7 cellular contexts compared by ENCODE assay signal in the genomic region with DNA sequence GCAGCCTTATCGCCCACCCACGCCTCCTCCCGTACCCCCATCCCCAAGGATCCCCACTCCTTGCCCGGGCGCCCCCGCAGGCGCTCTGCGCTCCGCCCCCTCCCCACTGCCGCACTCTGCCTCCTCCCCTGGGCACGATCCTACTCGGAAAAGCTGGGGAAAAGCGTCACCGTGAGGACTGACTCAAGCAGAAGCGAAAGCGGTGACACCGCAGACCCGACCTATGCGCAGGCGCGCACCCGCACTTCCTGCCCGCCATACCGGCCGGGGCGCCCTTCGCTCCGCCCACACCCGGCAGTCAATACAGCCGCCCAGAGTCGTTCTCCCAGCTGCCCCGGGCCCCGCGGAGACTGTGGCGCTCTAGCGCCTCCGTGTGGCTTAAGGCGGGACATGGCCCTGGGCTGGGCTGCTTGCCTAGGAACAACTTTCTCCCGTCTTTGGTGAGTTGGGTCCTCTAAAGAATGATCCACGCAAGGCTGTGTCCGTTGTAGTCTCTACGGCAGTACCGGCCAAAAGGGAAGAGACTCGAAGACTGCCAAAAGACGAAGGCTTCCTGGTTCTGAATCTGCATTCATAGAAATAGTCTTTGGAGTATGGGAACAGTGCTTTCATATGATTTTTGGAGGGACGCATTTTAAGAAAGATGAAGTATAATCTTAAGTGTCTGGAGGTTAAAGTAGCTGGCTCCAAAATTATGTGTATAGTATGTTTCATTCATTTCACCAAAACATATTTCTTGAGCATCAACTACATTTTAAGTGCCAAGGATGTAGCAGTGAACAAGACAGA. TPM values are rescaled to one million over a fixed set of nuclear protein-coding genes. Genes with fewer than 3 reads are reported as not detected.
A peak's percentile ranks its signal among the peaks of the same experiment; 100 is the strongest.
DNase-seq lines count a peak whose midpoint lies in the region; ATAC-seq and TF ChIP-seq lines count a peak whose summit lies in the region.

A gene (minus strand): TSS at position 207 of the 789 bp plus-strand sequence. CDS start 7,432 bp downstream, outside the sequence.

- H3K4me3 ChIP-seq in ascending aorta (peak within 1 kb of the TSS; percentile 83 to 87), right cardiac atrium (ENCODE audit: low read length) (peak within 1 kb of the TSS; percentile 80), rectal smooth muscle tissue (ENCODE audit: low read length) (peak within 1 kb of the TSS; percentile 83)

- H3K27ac ChIP-seq in ascending aorta (peak within 1 kb of the TSS; percentile 99 to 100), right cardiac atrium (ENCODE audit: low read length) (peak within 1 kb of the TSS; percentile 95), rectal smooth muscle tissue (ENCODE audit: low read depth, low read length) (peak within 1 kb of the TSS; percentile 98)

- peak; percentile 96 to 99 (median 97) for TF ChIP-seq CTCF in ascending aorta (IDR thresholded peaks at IDR 0.05)

- H3K9me3 ChIP-seq in ascending aorta = no peaks in the 10 kb centered on the region
- H3K9me3 ChIP-seq in right cardiac atrium (ENCODE audit: control insufficient read depth, low read length) = no peaks in the 10 kb centered on the region

- no peaks in the 10 kb centered on the region for H3K36me3 ChIP-seq in ascending aorta
- H3K36me3 ChIP-seq in rectal smooth muscle tissue (ENCODE audit: control insufficient read depth, insufficient read depth, low read length) = no peaks in the 10 kb centered on the region

- peak; percentile 88 to 92 for DNase-seq in NCI-H187 (lab: John Stamatoyannopoulos, UW)
- peak; percentile 94 to 99 for DNase-seq in ascending aorta (ENCODE audit: low spot score in 2 of 2)
- DNase-seq in right cardiac atrium = peak; percentile 99

- intact Hi-C loops in T-helper 2 cell treated with Interferon-gamma antibody and Interleukin-4, amounts not matched to agents 100 ng/mL and 5 ng/mL, for 36 hours (cut with micrococcal nuclease) = loop anchor here (1.0 to 10.0 kb wide), 12 partner anchors 27 to 1714 kb away; a partner anchor contains a TSS
- intact Hi-C loops in ascending aorta (cut with DNase I) = loop anchor here (1.0 to 10.0 kb wide), 7 partner anchors 30 to 208 kb away; a partner anchor contains a TSS
- intact Hi-C loops in right cardiac atrium (cut with DNase I) = no loop called here

- WGBS in right cardiac atrium = 1% methylated on average over 46 of the region's 46 CpGs

- H3K27me3 ChIP-seq in ascending aorta (no peaks in the 10 kb centered on the region), right cardiac atrium (ENCODE audit: control insufficient read depth, insufficient read depth) (no peaks in the 10 kb centered on the region), rectal smooth muscle tissue (ENCODE audit: control insufficient read depth, insufficient read depth, low read length) (no peaks in the 10 kb centered on the region)

- peaks cover 0 to 5% of the 10 kb centered on the region in 2 donors for H3K4me1 ChIP-seq in ascending aorta
- H3K4me1 ChIP-seq in right cardiac atrium (ENCODE audit: control insufficient read depth, insufficient read depth, low read length) = no peaks in the 10 kb centered on the region
- peaks cover 9% of the 10 kb centered on the region for H3K4me1 ChIP-seq in rectal smooth muscle tissue (ENCODE audit: control insufficient read depth, insufficient read depth, low read length)

- peak within 1 kb of the TSS; percentile 82 for H3K9ac ChIP-seq in rectal smooth muscle tissue (ENCODE audit: low read length)

- TF ChIP-seq POLR2A in GM15510 (IDR thresholded peaks at IDR 0.05; ENCODE audit: borderline replicate concordance, extremely low read depth, insufficient read length) = peak; percentile 84

- peak; percentile 92 for ATAC-seq in HG02938 (IDR thresholded peaks at IDR 0.05; ENCODE audit: unreplicated experiment)
- peak; percentile 99 to 100 for ATAC-seq in right cardiac atrium

RNA-seq across cellular contexts. Expression of the gene that starts here (rescaled TPM):
- total RNA-seq in T-helper 2 cell treated with Interferon-gamma antibody and Interleukin-4, amounts not matched to agents 100 ng/mL and 5 ng/mL, for 36 hours = 21.6 and 22.1 TPM in 2 replicates
- total RNA-seq in ascending aorta = 2.4 TPM
- total RNA-seq in right cardiac atrium = 10 to 100 TPM; 22.4 to 32.3 (median 27.3) TPM
- 19.8 TPM for polyA plus RNA-seq in right cardiac atrium

Comparison
In these comparisons a context has a peak if more than half of its experiments do, and no peak if none do; other contexts are left out.
1. Peak in every context shown above with its lines: DNase-seq, ATAC-seq, H3K4me3 ChIP-seq and H3K27ac ChIP-seq.
2. intact Hi-C loops: an anchor here in T-helper 2 cell treated with Interferon-gamma antibody and Interleukin-4, amounts not matched to agents 100 ng/mL and 5 ng/mL, for 36 hours (1.0 to 10.0 kb wide) and ascending aorta (1.0 to 10.0 kb wide); none called in right cardiac atrium.